21 cellular contexts compared by ENCODE assay signal in the genomic region with DNA sequence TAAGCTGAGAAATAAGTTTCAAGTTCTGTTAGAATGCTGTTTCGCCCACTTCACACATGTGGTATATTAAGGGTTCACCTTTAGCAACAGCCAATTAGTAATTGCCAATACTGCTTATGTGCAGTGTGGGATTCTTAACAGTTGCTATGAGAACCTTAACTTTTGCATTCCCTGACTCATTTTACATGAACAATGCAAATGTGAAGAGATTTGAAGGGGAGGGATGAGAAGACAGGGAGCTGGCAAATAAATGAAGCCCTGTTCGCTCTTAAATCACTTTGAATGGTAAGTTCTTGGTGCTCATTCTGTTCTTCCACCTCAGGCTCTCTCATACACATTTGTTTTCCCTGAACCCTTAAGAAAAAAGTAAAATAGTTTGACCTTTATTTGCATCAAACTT.
"Had no signal": no experiment of that assay in that cellular context is flagged by ENCODE, and none has a peak within 500 bp of the region (broad histone marks: within the 10 kb centered on the region; RNA-seq: fewer than 3 reads in every experiment).

No MANE protein-coding gene starts in this region.

- ATAC-seq: gastroesophageal sphincter; lower lobe of right lung; natural killer cell treated with Interleukin-12 subunit alpha and Interleukin-12 subunit beta and Interleukin-15 and Interleukin-18, amount 100 ng/mL, for 72 hours; right cardiac atrium had no signal

- H3K27ac Mint-ChIP-seq: memory B cell; natural killer cell treated with Interleukin-12 subunit alpha and Interleukin-12 subunit beta and Interleukin-15 and Interleukin-18, amount 100 ng/mL, for 72 hours had no signal

- H3K36me3 ChIP-seq: esophagus muscularis mucosa, gastroesophageal sphincter, left ventricle myocardium inferior, lower lobe of right lung, neutrophil, thoracic aorta, transverse colon had no signal

- H3K27me3 ChIP-seq: dorsolateral prefrontal cortex, esophagus muscularis mucosa, gastroesophageal sphincter, neutrophil, stomach, transverse colon had no signal

- H3K9me3 ChIP-seq: esophagus muscularis mucosa, gastroesophageal sphincter, left ventricle myocardium inferior, lower lobe of right lung, neutrophil, stomach, thoracic aorta, transverse colon had no signal

- DNase-seq: cortex of kidney; dorsolateral prefrontal cortex; effector CD8-positive, alpha-beta T cell; immature natural killer cell; left ventricle myocardium inferior; lower lobe of right lung; midbrain; right cardiac atrium; small intestine; stimulated activated CD4-positive, alpha-beta T cell treated with anti-CD3 and anti-CD28 coated beads, Interleukin-12 subunit alpha, Interleukin-12 subunit beta, amount 100 ng/mL, for 4 hours; stimulated activated naive CD4-positive, alpha-beta T cell; stomach; substantia nigra; transverse colon had no signal

- H3K27ac ChIP-seq: epithelial cell of prostate, esophagus muscularis mucosa, gastroesophageal sphincter, left ventricle myocardium inferior, lower lobe of right lung, neutrophil, stomach, thoracic aorta, transverse colon had no signal

- H3K4me3 ChIP-seq: dorsolateral prefrontal cortex, esophagus muscularis mucosa, gastroesophageal sphincter, left ventricle myocardium inferior, lower lobe of right lung, stomach, thoracic aorta, transverse colon had no signal

- H3K4me3 Mint-ChIP-seq: immature natural killer cell; memory B cell; natural killer cell treated with Interleukin-12 subunit alpha and Interleukin-12 subunit beta and Interleukin-15 and Interleukin-18, amount 100 ng/mL, for 72 hours had no signal

- H3K27me3 Mint-ChIP-seq: memory B cell; natural killer cell treated with Interleukin-12 subunit alpha and Interleukin-12 subunit beta and Interleukin-15 and Interleukin-18, amount 100 ng/mL, for 72 hours had no signal

- H3K36me3 Mint-ChIP-seq: natural killer cell treated with Interleukin-12 subunit alpha and Interleukin-12 subunit beta and Interleukin-15 and Interleukin-18, amount 100 ng/mL, for 72 hours had no signal

- H3K9me3 Mint-ChIP-seq: immature natural killer cell; memory B cell; natural killer cell treated with Interleukin-12 subunit alpha and Interleukin-12 subunit beta and Interleukin-15 and Interleukin-18, amount 100 ng/mL, for 72 hours had no signal
